ENCODE assay signal across 8 cellular contexts in genomic region chr17:59892849-59893616, GRCh38. TPM values are rescaled to one million over a fixed set of nuclear protein-coding genes. Genes with fewer than 3 reads are reported as not detected.
DNase-seq lines count a peak whose midpoint lies in the region; ATAC-seq and TF ChIP-seq lines count a peak whose summit lies in the region.

Gene RPS6KB1, plus strand, starts transcription at chr17:59893121. Its CDS starts 64 bp downstream, at chr17:59893185.
A gene with protein sequence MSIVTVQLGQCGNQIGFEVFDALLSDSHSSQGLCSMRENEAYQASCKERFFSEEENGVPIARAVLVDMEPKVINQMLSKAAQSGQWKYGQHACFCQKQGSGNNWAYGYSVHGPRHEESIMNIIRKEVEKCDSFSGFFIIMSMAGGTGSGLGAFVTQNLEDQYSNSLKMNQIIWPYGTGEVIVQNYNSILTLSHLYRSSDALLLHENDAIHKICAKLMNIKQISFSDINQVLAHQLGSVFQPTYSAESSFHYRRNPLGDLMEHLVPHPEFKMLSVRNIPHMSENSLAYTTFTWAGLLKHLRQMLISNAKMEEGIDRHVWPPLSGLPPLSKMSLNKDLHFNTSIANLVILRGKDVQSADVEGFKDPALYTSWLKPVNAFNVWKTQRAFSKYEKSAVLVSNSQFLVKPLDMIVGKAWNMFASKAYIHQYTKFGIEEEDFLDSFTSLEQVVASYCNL (minus strand): TSS chr17:59892943. CDS start chr17:59891002, 1,941 bp downstream.

- no peaks in the 10 kb centered on the region for H3K27me3 Mint-ChIP-seq in activated T-cell treated with anti-CD3 and anti-CD28 coated beads, Interleukin-2, amount 50 U/mL, for 24 hours

- CTCF ChIA-PET in PC-9 (lab: Charles Lee): interaction anchor here (0.5 kb wide), 1 partner anchor 1208 kb away, joined by 3 read pairs; no protein-coding TSS in a partner anchor

- DNase-seq in DMS114 treated with DMSO at 0.1 percent for 48 hours (lab: John Stamatoyannopoulos, UW; ENCODE audit: unreplicated experiment) (peak; percentile 99), PC-9 (peak; percentile 96 to 97), epithelial cell of proximal tubule (ENCODE audit: low read depth) (peak; percentile 96), mucosa of gallbladder (ENCODE audit: low spot score) (peak; percentile 99)
- peak; percentile 99 for DNase-seq in Jurkat, Clone E6-1 (ENCODE audit: low read depth, low spot score)
- peak; percentile 95 for DNase-seq in activated T-cell treated with anti-CD3 and anti-CD28 coated beads, Interleukin-2, amount 50 U/mL, for 24 hours
- peak; percentile 96 for DNase-seq in stimulated activated CD8-positive, alpha-beta memory T cell treated with anti-CD3 and anti-CD28 coated beads, Interleukin-4, amount 100 ng/mL, for 4 hours (ENCODE audit: low read depth in 2 of 2, low spot score in 1 of 2)

- peak within 1 kb of the TSS; percentile 40 for H3K27ac ChIP-seq in PC-9

- H3F3A ChIP-seq in PC-9 (ENCODE audit: insufficient read depth, low read depth): peaks cover 12% of the 10 kb centered on the region

- H3K9me2 ChIP-seq in PC-9 (ENCODE audit: insufficient read depth): no peaks in the 10 kb centered on the region

- H3K9me3 ChIP-seq in PC-9 (ENCODE audit: insufficient read depth, low read depth): no peaks in the 10 kb centered on the region

- intact Hi-C loops in PC-9 (cut with micrococcal nuclease; ENCODE audit: unreplicated experiment): loop anchor here (1.0 to 2.0 kb wide), 2 partner anchors 46 to 186 kb away; partner anchors contain the start of genes PTRH2 and VMP1

- H3K4me1 ChIP-seq in PC-9 (replicated peaks; ENCODE audit: insufficient read depth): peaks cover 24% of the 10 kb centered on the region

- peaks cover 72% of the 10 kb centered on the region for H3K79me2 ChIP-seq in PC-9 (ENCODE audit: low read depth)

- BruUV-seq in PC-9 (replicated peaks; lab: Mats Ljungman, UMichigan): no TSS peak

- TF ChIP-seq CTCF in PC-9 (conservative IDR thresholded peaks at IDR 0.05) (peak; percentile 19; the same call in 1 of the 2 replicates), epithelial cell of proximal tubule (conservative IDR thresholded peaks at IDR 0.05; ENCODE audit: low read depth, low read length) (no peak)

- H3K4me2 ChIP-seq in PC-9: peak within 1 kb of the TSS; percentile 92

- peak; percentile 83 for ATAC-seq in GM21576 (IDR thresholded peaks at IDR 0.05; ENCODE audit: unreplicated experiment)

- H2AFZ ChIP-seq in PC-9: peak within 1 kb of the TSS; percentile 83

- peak within 1 kb of the TSS; percentile 100 for H3K27ac Mint-ChIP-seq in activated T-cell treated with anti-CD3 and anti-CD28 coated beads, Interleukin-2, amount 50 U/mL, for 24 hours

- H3K9me3 Mint-ChIP-seq in activated T-cell treated with anti-CD3 and anti-CD28 coated beads, Interleukin-2, amount 50 U/mL, for 24 hours: no peaks in the 10 kb centered on the region

- peaks cover 60% of the 10 kb centered on the region for H3K4me1 Mint-ChIP-seq in activated T-cell treated with anti-CD3 and anti-CD28 coated beads, Interleukin-2, amount 50 U/mL, for 24 hours (ENCODE audit: low read depth)

- H3K36me3 ChIP-seq in PC-9 (ENCODE audit: low read depth): 0 out of 2 replicates have a peak, but pooled peaks cover 3% of the 10 kb centered on the region

- peak within 1 kb of the TSS; percentile 99 for H3K4me3 Mint-ChIP-seq in activated T-cell treated with anti-CD3 and anti-CD28 coated beads, Interleukin-2, amount 50 U/mL, for 24 hours

- H3K36me3 Mint-ChIP-seq in activated T-cell treated with anti-CD3 and anti-CD28 coated beads, Interleukin-2, amount 50 U/mL, for 24 hours (ENCODE audit: low read depth): peaks cover 63% of the 10 kb centered on the region

- H4K20me1 ChIP-seq in PC-9 (ENCODE audit: insufficient read depth): peaks cover 21% of the 10 kb centered on the region

- POLR2A ChIA-PET in PC-9 (lab: Charles Lee; ENCODE audit: unreplicated experiment): interaction anchor here (0.5 to 0.7 kb wide), 6 partner anchors 9 to 138 kb away, joined by 3 to 20 read pairs (median 4); no protein-coding TSS in a partner anchor

- no peaks in the 10 kb centered on the region for H3K27me3 ChIP-seq in PC-9 (ENCODE audit: insufficient read depth, low read depth)

- peak within 1 kb of the TSS; percentile 87 for H3K4me3 ChIP-seq in Jurkat, Clone E6-1 (ENCODE audit: low read length)
- H3K4me3 ChIP-seq in PC-9 (peak within 1 kb of the TSS; percentile 75), epithelial cell of proximal tubule (ENCODE audit: low read depth, low read length) (peak within 1 kb of the TSS; percentile 83)

RNA-seq across cellular contexts. Expression of gene RPS6KB1, which starts in this region (rescaled TPM):
- polyA plus RNA-seq in Jurkat, Clone E6-1 (2012; ENCODE audit: insufficient read depth, insufficient read length): 32.4 TPM
- 31.4 and 41.8 TPM in 2 replicates for total RNA-seq in PC-9 (2021)
- total RNA-seq in epithelial cell of proximal tubule: 25.0 and 26.3 TPM in 2 replicates
- total RNA-seq in mucosa of gallbladder: 27.3 TPM

RNA-seq across cellular contexts. Expression of the second gene that starts in this region (rescaled TPM):
- polyA plus RNA-seq in Jurkat, Clone E6-1 (2012; ENCODE audit: insufficient read depth, insufficient read length): 10.6 TPM
- 11.8 and 13.5 TPM in 2 replicates for total RNA-seq in PC-9 (2021)
- 3.4 and 9.5 TPM in 2 replicates for total RNA-seq in epithelial cell of proximal tubule
- total RNA-seq in mucosa of gallbladder: 8.6 TPM

Comparison
In these comparisons a context has a peak if more than half of its experiments do, and no peak if none do; other contexts are left out.
1. Peak in every context shown above with its lines: DNase-seq, ATAC-seq, H3K4me3 ChIP-seq and H3K27ac ChIP-seq.